8 cellular contexts compared by ENCODE assay signal in the genomic region with DNA sequence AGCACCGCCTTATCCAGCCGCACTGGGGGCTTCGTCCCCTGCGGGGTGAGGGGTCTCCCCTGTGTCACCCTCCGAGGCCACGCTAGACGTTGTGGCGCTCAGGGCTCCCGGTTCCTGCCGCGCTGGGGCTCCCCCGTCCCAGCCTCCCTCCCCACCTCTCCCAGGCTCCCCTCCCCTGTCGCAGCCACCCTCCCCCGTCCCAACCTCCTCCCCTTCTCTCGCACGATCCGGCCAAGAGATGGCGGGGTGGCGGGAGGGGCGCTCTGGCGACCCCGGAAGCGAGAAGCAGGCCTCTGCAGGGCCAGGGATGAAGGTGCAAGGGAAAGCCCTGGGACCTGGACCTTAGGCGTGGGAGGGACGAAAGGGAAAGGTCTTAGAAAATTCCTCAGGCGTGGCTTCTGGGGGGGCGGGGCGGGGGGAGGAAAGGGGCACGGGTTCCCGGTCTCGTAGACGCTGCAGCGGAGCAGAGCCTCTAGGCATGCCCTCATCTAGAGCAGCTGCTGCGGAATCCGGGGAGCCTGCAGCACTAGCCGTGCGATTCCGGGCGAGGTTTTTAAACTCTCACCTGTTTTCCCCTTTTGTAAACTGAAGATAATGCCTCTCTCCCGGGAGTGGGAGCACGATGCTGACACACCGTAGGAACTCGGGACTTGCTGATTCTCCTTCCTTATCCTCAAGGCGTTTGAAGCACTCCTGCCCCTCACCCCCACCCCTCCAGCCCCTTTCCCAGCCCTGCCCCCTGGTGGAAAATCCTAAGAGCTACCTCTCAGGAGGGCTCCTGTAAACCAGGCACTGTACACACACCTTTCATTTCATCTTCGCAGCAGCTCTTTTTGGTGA. TPM values are rescaled to one million over a fixed set of nuclear protein-coding genes. Genes with fewer than 3 reads are reported as not detected.
DNase-seq lines count a peak whose midpoint lies in the region; ATAC-seq and TF ChIP-seq lines count a peak whose summit lies in the region.

No MANE protein-coding gene starts in this region.

- ATAC-seq in GM18909 (IDR thresholded peaks at IDR 0.05; ENCODE audit: poor library complexity, unreplicated experiment) (peak; percentile 51), HG03442 (IDR thresholded peaks at IDR 0.05; ENCODE audit: unreplicated experiment) (peak; percentile 27)

- H3K27me3 ChIP-seq in BE2C: peaks cover 36% of the 10 kb centered on the region
- H3K27me3 ChIP-seq in iPS DF 6.9 (ENCODE audit: control insufficient read depth, insufficient read depth, low read length): peaks cover 56% of the 10 kb centered on the region

- no peaks in the 10 kb centered on the region for H3K9me3 ChIP-seq in BE2C
- H3K9me3 ChIP-seq in iPS DF 6.9 (ENCODE audit: control insufficient read depth, insufficient read depth, low read length): no peaks in the 10 kb centered on the region

- DNase-seq in BE2C (peak; percentile 49), RPMI7951 (ENCODE audit: low read depth) (peak; percentile 81), amniotic epithelial cell (ENCODE audit: low read depth) (peak; percentile 12), iPS DF 6.9 (ENCODE audit: low read depth, low spot score) (no peak), KG1 (lab: John Stamatoyannopoulos, UW) (no peak)

- no peaks in the 10 kb centered on the region for H3K36me3 ChIP-seq in BE2C
- no peaks in the 10 kb centered on the region for H3K36me3 ChIP-seq in iPS DF 6.9 (ENCODE audit: control insufficient read depth, insufficient read depth, low read length)

- WGBS in iPS DF 6.9 (ENCODE audit: insufficient coverage, insufficient read length): no CpG with 5 or more reads among the region's 45 CpGs

- H3K4me1 ChIP-seq in BE2C (peaks cover 4% of the 10 kb centered on the region; the same call in 1 of the 2 replicates), iPS DF 6.9 (ENCODE audit: control insufficient read depth, insufficient read depth, low read length) (peaks cover 8% of the 10 kb centered on the region; the same call in 1 of the 2 replicates)

- no peak overlapping the region for H3K27ac ChIP-seq in iPS DF 6.9 (ENCODE audit: low read length)
- peak overlapping the region in 20 of 21 experiments; percentile 9 to 93 (median 74) for H3K27ac ChIP-seq in skin epidermis

- peak; percentile 49 for TF ChIP-seq CTCF in BE2C (IDR thresholded peaks at IDR 0.05; ENCODE audit: low read depth, low read length)

- H3K4me3 ChIP-seq in BE2C (ENCODE audit: low read depth, low read length): peak overlapping the region; percentile 48
- peak overlapping the region; percentile 68; the same call in 1 of the 2 replicates for H3K4me3 ChIP-seq in iPS DF 6.9 (ENCODE audit: low read length)
- peak overlapping the region; percentile 35 to 56 (median 45) for H3K4me3 ChIP-seq in skin epidermis

RNA-seq across cellular contexts. Expression of gene KCNJ5, which starts 14.4 kb away (rescaled TPM):
- not detected for polyA plus RNA-seq in BE2C (2012; ENCODE audit: insufficient read depth, insufficient read length, low read depth)
- total RNA-seq in RPMI7951 (2014; rRNA removed; shearing (Covaris generic)): under 0.01 TPM in 1 of 2 replicates, not detected in the other

RNA-seq across cellular contexts. Expression of gene TP53AIP1, which starts 37.1 kb away (rescaled TPM):
- polyA plus RNA-seq in BE2C (2012; ENCODE audit: insufficient read depth, insufficient read length, low read depth): not detected
- not detected in 2 replicates for total RNA-seq in RPMI7951 (2014; rRNA removed; shearing (Covaris generic))

RNA-seq across cellular contexts. Expression of gene KCNJ1, which starts 38.5 kb away (rescaled TPM):
- polyA plus RNA-seq in BE2C (2012; ENCODE audit: insufficient read depth, insufficient read length, low read depth): not detected
- not detected in 2 replicates for total RNA-seq in RPMI7951 (2014; rRNA removed; shearing (Covaris generic))

Comparison
In these comparisons a context has a peak if more than half of its experiments do, and no peak if none do; other contexts are left out.
1. DNase-seq: peak in BE2C (single experiment), RPMI7951 (single experiment) and amniotic epithelial cell (single experiment); none in iPS DF 6.9 (single experiment) and KG1 (single experiment).
2. Peak in every context shown above with its lines, with median percentiles within 50 percentile points of each other: H3K4me3 ChIP-seq.